8 cellular contexts compared by ENCODE assay signal in genomic region chr12:108729612-108730336, GRCh38. TPM values are rescaled to one million over a fixed set of nuclear protein-coding genes. Genes with fewer than 3 reads are reported as not detected.
DNase-seq lines count a peak whose midpoint lies in the region; ATAC-seq and TF ChIP-seq lines count a peak whose summit lies in the region.

No MANE protein-coding gene starts in this region.

- CTCF ChIA-PET in PC-9 (lab: Charles Lee) = interaction anchor here (0.7 kb wide), 1 partner anchor 38 kb away, joined by 3 read pairs; no protein-coding TSS in a partner anchor
- CTCF ChIA-PET in naive thymus-derived CD4-positive, alpha-beta T cell (lab: Charles Lee) = interaction anchor here (0.8 to 1.4 kb wide), 4 partner anchors 65 to 112 kb away, joined by 3 to 5 read pairs (median 3); no protein-coding TSS in a partner anchor

- peak overlapping the region; percentile 95 to 99 (median 98) for H3K27ac ChIP-seq in heart right ventricle
- H3K27ac ChIP-seq in PC-9 = peak overlapping the region; percentile 84
- H3K27ac ChIP-seq in effector memory CD4-positive, alpha-beta T cell (ENCODE audit: insufficient read depth, low read length, poor library complexity, severe bottlenecking) = peak overlapping the region; percentile 43
- H3K27ac ChIP-seq in naive thymus-derived CD4-positive, alpha-beta T cell (ENCODE audit: low read depth, low read length) = peak overlapping the region; percentile 68

- peak overlapping the region; percentile 91 for H3K4me2 ChIP-seq in PC-9

- TF ChIP-seq CTCF in heart right ventricle (IDR thresholded peaks at IDR 0.05) = no peak
- no peak for TF ChIP-seq CTCF in PC-9 (conservative IDR thresholded peaks at IDR 0.05)

- DNase-seq in heart right ventricle = no peak
- DNase-seq in left ventricle myocardium superior = no peak
- DNase-seq in PC-9 = peak in 1 of 2 experiments; percentile 63
- no peak for DNase-seq in effector memory CD4-positive, alpha-beta T cell
- DNase-seq in naive thymus-derived CD4-positive, alpha-beta T cell = no peak
- DNase-seq in mesenteric fat pad (ENCODE audit: low spot score) = no peak
- no peak for DNase-seq in activated CD4-positive, alpha-beta T cell treated with anti-CD3 and anti-CD28 coated beads for 1 hour

- peaks cover 36% of the 10 kb centered on the region for H3F3A ChIP-seq in PC-9 (ENCODE audit: insufficient read depth, low read depth)

- H3K4me3 ChIP-seq in heart right ventricle = peak overlapping the region; percentile 76 to 98 (median 91)
- H3K4me3 ChIP-seq in PC-9 = peak overlapping the region; percentile 85
- H3K4me3 ChIP-seq in effector memory CD4-positive, alpha-beta T cell (ENCODE audit: insufficient read depth, low read depth, low read length, poor library complexity, severe bottlenecking) = peak overlapping the region; percentile 80
- H3K4me3 ChIP-seq in naive thymus-derived CD4-positive, alpha-beta T cell (ENCODE audit: low read length) = peak overlapping the region; percentile 58

- peaks cover 0 to 3% (median 0%) of the 10 kb centered on the region in 5 donors for H3K36me3 Mint-ChIP-seq in naive thymus-derived CD4-positive, alpha-beta T cell

- no peaks in the 10 kb centered on the region for H3K9me2 ChIP-seq in PC-9 (ENCODE audit: insufficient read depth)

- WGBS in heart right ventricle, 2 donors = 5 to 7% methylated on average over 14 of the region's 14 CpGs

- intact Hi-C loops in heart right ventricle (cut with DNase I) (loop anchor here (2.0 to 10.0 kb wide), 15 partner anchors 37 to 167 kb away; partner anchors contain the start of genes ISCU (in 2 of the 10), SART3 (in 2 of the 10) and SSH1 (in 2 of the 10)), left ventricle myocardium superior (cut with micrococcal nuclease) (loop anchor here (5.0 kb wide), 1 partner anchor 37 kb away; no protein-coding TSS in a partner anchor), PC-9 (cut with micrococcal nuclease; ENCODE audit: unreplicated experiment) (loop anchor here (1.0 to 5.0 kb wide), 3 partner anchors 64 to 128 kb away; partner anchors contain the start of gene SSH1)
- intact Hi-C loops in naive thymus-derived CD4-positive, alpha-beta T cell (cut with micrococcal nuclease) = loop anchor here (2.0 to 10.0 kb wide), 11 partner anchors 73 to 1265 kb away; partner anchors contain the start of genes USP30 (in 2 of the 2), ALKBH2 (in 1 of the 2), ANKRD13A (in 1 of the 2) and FAM222A (in 1 of the 2)

- H3K36me3 ChIP-seq in heart right ventricle (no peaks in the 10 kb centered on the region), PC-9 (ENCODE audit: low read depth) (no peaks in the 10 kb centered on the region)
- no peaks in the 10 kb centered on the region for H3K36me3 ChIP-seq in effector memory CD4-positive, alpha-beta T cell (ENCODE audit: control insufficient read depth, insufficient read depth, low read length)
- peaks cover 0 to 3% (median 0%) of the 10 kb centered on the region in 3 experiments for H3K36me3 ChIP-seq in naive thymus-derived CD4-positive, alpha-beta T cell (ENCODE audit: control insufficient read depth in 2 of 3, insufficient read depth in 3 of 3, low read length in 3 of 3)

- H3K4me1 Mint-ChIP-seq in naive thymus-derived CD4-positive, alpha-beta T cell = peaks cover 3 to 50% (median 22%) of the 10 kb centered on the region in 7 donors

- H3K79me2 ChIP-seq in PC-9 (ENCODE audit: low read depth) = peaks cover 56% of the 10 kb centered on the region

- H3K9me3 Mint-ChIP-seq in naive thymus-derived CD4-positive, alpha-beta T cell = no peaks in the 10 kb centered on the region

- no peak for ATAC-seq in heart right ventricle
- ATAC-seq in left ventricle myocardium superior = no peak
- ATAC-seq in naive thymus-derived CD4-positive, alpha-beta T cell = no peak
- ATAC-seq in HG03460 (IDR thresholded peaks at IDR 0.05; ENCODE audit: unreplicated experiment) = no peak

- peaks cover 0 to 9% (median 0%) of the 10 kb centered on the region in 5 donors for H3K27me3 Mint-ChIP-seq in naive thymus-derived CD4-positive, alpha-beta T cell

- H3K4me3 Mint-ChIP-seq in naive thymus-derived CD4-positive, alpha-beta T cell = peak overlapping the region; percentile 81 to 96 (median 88)

- POLR2A ChIA-PET in PC-9 (lab: Charles Lee; ENCODE audit: unreplicated experiment) = interaction anchor here (0.6 to 0.8 kb wide), 2 partner anchors 8 to 103 kb away, joined by 3 to 8 read pairs; no protein-coding TSS in a partner anchor
- POLR2A ChIA-PET in naive thymus-derived CD4-positive, alpha-beta T cell (lab: Charles Lee) = interaction anchor here (1.0 kb wide), 1 partner anchor 96 kb away, joined by 3 read pairs; the partner anchor contains the start of gene SELPLG

- BruUV-seq in PC-9 (replicated peaks; lab: Mats Ljungman, UMichigan) = TSS peak; percentile 57

- H4K20me1 ChIP-seq in PC-9 (ENCODE audit: insufficient read depth) = no peaks in the 10 kb centered on the region

- H2AFZ ChIP-seq in PC-9 = peak overlapping the region; percentile 79

- H3K4me1 ChIP-seq in heart right ventricle = peaks cover 0 to 73% (median 40%) of the 10 kb centered on the region in 9 donors
- H3K4me1 ChIP-seq in PC-9 (replicated peaks; ENCODE audit: insufficient read depth) = peaks cover 49% of the 10 kb centered on the region
- peaks cover 7% of the 10 kb centered on the region for H3K4me1 ChIP-seq in effector memory CD4-positive, alpha-beta T cell (ENCODE audit: control insufficient read depth, insufficient read depth, low read length, poor library complexity, severe bottlenecking)
- peaks cover 4 to 6% of the 10 kb centered on the region in 2 donors for H3K4me1 ChIP-seq in naive thymus-derived CD4-positive, alpha-beta T cell (ENCODE audit: control insufficient read depth in 2 of 2, insufficient read depth in 2 of 2, low read length in 2 of 2)

- H3K27ac Mint-ChIP-seq in naive thymus-derived CD4-positive, alpha-beta T cell = peak overlapping the region; percentile 6 to 88 (median 63)

- H3K9me3 ChIP-seq in heart right ventricle = no peaks in the 10 kb centered on the region
- H3K9me3 ChIP-seq in PC-9 (ENCODE audit: insufficient read depth, low read depth) = no peaks in the 10 kb centered on the region
- H3K9me3 ChIP-seq in effector memory CD4-positive, alpha-beta T cell (ENCODE audit: control insufficient read depth, low read length) = no peaks in the 10 kb centered on the region
- no peaks in the 10 kb centered on the region for H3K9me3 ChIP-seq in naive thymus-derived CD4-positive, alpha-beta T cell (ENCODE audit: control insufficient read depth in 2 of 3, low read length in 3 of 3)

- H3K27me3 ChIP-seq in heart right ventricle = no peaks in the 10 kb centered on the region
- no peaks in the 10 kb centered on the region for H3K27me3 ChIP-seq in PC-9 (ENCODE audit: insufficient read depth, low read depth)
- H3K27me3 ChIP-seq in effector memory CD4-positive, alpha-beta T cell (replicated peaks; ENCODE audit: control insufficient read depth, insufficient read depth, low read length, poor library complexity, severe bottlenecking) = no peaks in the 10 kb centered on the region
- no peaks in the 10 kb centered on the region for H3K27me3 ChIP-seq in naive thymus-derived CD4-positive, alpha-beta T cell (ENCODE audit: control insufficient read depth in 2 of 2, insufficient read depth in 2 of 2, low read length in 2 of 2)

RNA-seq across cellular contexts. Expression of gene CORO1C, which starts 1.5 kb away (rescaled TPM):
- total RNA-seq in heart right ventricle (10 to 100 TPM; 50.2 to 88.6 (median 59.1) TPM), left ventricle myocardium superior (68.0 TPM), PC-9 (2021) (122 and 139 TPM in 2 replicates), mesenteric fat pad (241 TPM)
- 10 to 100 TPM; 25.5 to 34.5 TPM for polyA plus RNA-seq in heart right ventricle
- total RNA-seq in naive thymus-derived CD4-positive, alpha-beta T cell = 10 to 100 TPM in 3 of 5 experiments, 1 to 10 TPM in 2; 7.6 to 71.8 (median 15.7) TPM
- polyA plus RNA-seq in naive thymus-derived CD4-positive, alpha-beta T cell = 1 to 10 TPM; 2.5 to 4.0 TPM

Comparison
In these comparisons a context has a peak if more than half of its experiments do, and no peak if none do; other contexts are left out.
1. H3K27ac ChIP-seq: peak in every context shown above with its lines; median percentile 98 in heart right ventricle; 84 in PC-9; 68 in naive thymus-derived CD4-positive, alpha-beta T cell; 43 in effector memory CD4-positive, alpha-beta T cell.